Comparison of ENCODE assay signal across 19 cellular contexts in the genomic region with DNA sequence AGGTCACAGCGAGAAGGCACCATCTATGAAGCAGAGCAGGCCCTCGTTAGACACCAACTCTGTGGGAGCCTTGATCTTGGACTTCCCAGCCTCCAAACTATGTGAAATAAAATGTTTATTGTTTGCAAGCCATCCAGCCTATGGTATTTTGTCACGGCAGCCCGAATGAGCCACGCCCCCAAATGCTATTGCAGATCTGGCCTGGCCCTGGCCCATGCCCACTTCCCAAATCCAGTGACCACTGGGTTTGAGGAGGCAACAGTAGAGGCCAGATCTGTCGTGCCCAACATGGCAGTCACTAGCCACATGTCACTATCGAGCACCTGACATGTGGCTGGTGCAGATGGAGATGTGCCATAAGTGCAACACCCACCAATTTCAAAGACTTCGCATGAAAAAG. TPM values are rescaled to one million over a fixed set of nuclear protein-coding genes. Genes with fewer than 3 reads are reported as not detected.
A peak's percentile ranks its signal among the peaks of the same experiment; 100 is the strongest.
DNase-seq lines count a peak whose midpoint lies in the region; ATAC-seq and TF ChIP-seq lines count a peak whose summit lies in the region.
"Had no signal": no experiment of that assay in that cellular context is flagged by ENCODE, and none has a peak within 500 bp of the region (broad histone marks: within the 10 kb centered on the region; RNA-seq: fewer than 3 reads in every experiment).

No MANE protein-coding gene starts in this region.

- peaks cover 11 to 12% of the 10 kb centered on the region in 2 donors for H3K36me3 Mint-ChIP-seq in activated T-cell treated with anti-CD3 and anti-CD28 coated beads, Interleukin-2, amount 50 U/mL, for 72 hours (ENCODE audit: insufficient read depth in 2 of 2)
- peaks cover 19% of the 10 kb centered on the region for H3K36me3 Mint-ChIP-seq in activated naive CD8-positive, alpha-beta T cell treated with anti-CD3 and anti-CD28 coated beads, Interleukin-2, amount 50 U/mL, for 24 hours (ENCODE audit: low read depth)
- H3K36me3 Mint-ChIP-seq in stimulated activated effector memory CD8-positive, alpha-beta T cell treated with anti-CD3 and anti-CD28 coated beads, Interleukin-12 subunit alpha, Interleukin-12 subunit beta, amount 100 ng/mL, for 72 hours: peaks cover 95% of the 10 kb centered on the region

- H3K9ac ChIP-seq in OCI-LY1 (ENCODE audit: low read length): no peak overlapping the region

- H3K27ac ChIP-seq in OCI-LY1 (ENCODE audit: low read depth, low read length, poor library complexity, severe bottlenecking): peak overlapping the region; percentile 91
- H3K27ac ChIP-seq in lower lobe of right lung: no peak overlapping the region
- no peak overlapping the region for H3K27ac ChIP-seq in testis
- no peak overlapping the region for H3K27ac ChIP-seq in thyroid gland

- H3K27ac Mint-ChIP-seq in activated T-cell treated with anti-CD3 and anti-CD28 coated beads, Interleukin-2, amount 50 U/mL, for 72 hours: peak overlapping the region; percentile 76
- peak overlapping the region; percentile 95 for H3K27ac Mint-ChIP-seq in activated naive CD8-positive, alpha-beta T cell treated with anti-CD3 and anti-CD28 coated beads, Interleukin-2, amount 50 U/mL, for 24 hours
- peak overlapping the region; percentile 93 for H3K27ac Mint-ChIP-seq in stimulated activated effector memory CD8-positive, alpha-beta T cell treated with anti-CD3 and anti-CD28 coated beads, Interleukin-12 subunit alpha, Interleukin-12 subunit beta, amount 100 ng/mL, for 72 hours

- H3K4me1 Mint-ChIP-seq in activated T-cell treated with anti-CD3 and anti-CD28 coated beads, Interleukin-2, amount 50 U/mL, for 72 hours (ENCODE audit: low read depth): peaks cover 96% of the 10 kb centered on the region
- peaks cover 98% of the 10 kb centered on the region for H3K4me1 Mint-ChIP-seq in activated naive CD8-positive, alpha-beta T cell treated with anti-CD3 and anti-CD28 coated beads, Interleukin-2, amount 50 U/mL, for 24 hours
- peaks cover 90% of the 10 kb centered on the region for H3K4me1 Mint-ChIP-seq in stimulated activated effector memory CD8-positive, alpha-beta T cell treated with anti-CD3 and anti-CD28 coated beads, Interleukin-12 subunit alpha, Interleukin-12 subunit beta, amount 100 ng/mL, for 72 hours

- H3K9me2 ChIP-seq in OCI-LY1 (ENCODE audit: low read depth, low read length): no peaks in the 10 kb centered on the region

- no peaks in the 10 kb centered on the region for H4K20me1 ChIP-seq in OCI-LY1 (ENCODE audit: insufficient read depth, low read length)

- 88 to 90% methylated on average over 8 of the region's 8 CpGs for WGBS in testis, 2 donors
- WGBS in thyroid gland, 2 donors: 89 to 94% methylated on average over 8 of the region's 8 CpGs

- DNase-seq in activated T-cell treated with anti-CD3 and anti-CD28 coated beads, Interleukin-2, amount 50 U/mL, for 72 hours: no peak
- no peak for DNase-seq in activated T-cell treated with anti-CD3 and anti-CD28 coated beads, Interleukin-2, amount 50 U/mL, for 48 hours
- no peak for DNase-seq in activated naive CD8-positive, alpha-beta T cell treated with anti-CD3 and anti-CD28 coated beads, Interleukin-2, amount 50 U/mL, for 24 hours
- DNase-seq in stimulated activated effector memory CD8-positive, alpha-beta T cell treated with anti-CD3 and anti-CD28 coated beads, Interleukin-12 subunit alpha, Interleukin-12 subunit beta, amount 100 ng/mL, for 72 hours (ENCODE audit: low spot score in 2 of 2): no peak
- DNase-seq in lower lobe of right lung (no peak), testis (no peak), thyroid gland (no peak)
- DNase-seq: activated CD4-positive, alpha-beta T cell treated with anti-CD3 and anti-CD28 coated beads for 1 hour; aorta; EL; midbrain; NCI-H187; stimulated activated CD4-positive, alpha-beta T cell treated with anti-CD3 and anti-CD28 coated beads, Interleukin-15, amount 100 ng/mL, for 24 hours had no signal

- 0 out of 2 replicates have a peak, but pooled peaks cover 6% of the 10 kb centered on the region for H3F3A ChIP-seq in OCI-LY1 (ENCODE audit: insufficient read depth, low read length)

- no peak for ATAC-seq in activated T-cell treated with anti-CD3 and anti-CD28 coated beads, Interleukin-2, amount 50 U/mL, for 72 hours (replicated peaks in 1 of 2)
- no peak for ATAC-seq in activated naive CD8-positive, alpha-beta T cell treated with anti-CD3 and anti-CD28 coated beads, Interleukin-2, amount 50 U/mL, for 24 hours
- no peak for ATAC-seq in stimulated activated effector memory CD8-positive, alpha-beta T cell treated with anti-CD3 and anti-CD28 coated beads, Interleukin-12 subunit alpha, Interleukin-12 subunit beta, amount 100 ng/mL, for 72 hours
- ATAC-seq in lower lobe of right lung: no peak
- ATAC-seq: Right ventricle myocardium inferior had no signal

- TF ChIP-seq CTCF in OCI-LY1 (IDR thresholded peaks at IDR 0.05; ENCODE audit: low read length): no peak
- no peak for TF ChIP-seq CTCF in lower lobe of right lung (IDR thresholded peaks at IDR 0.05)
- no peak for TF ChIP-seq CTCF in testis (IDR thresholded peaks at IDR 0.05)
- TF ChIP-seq CTCF in thyroid gland (IDR thresholded peaks at IDR 0.05): no peak

- TF ChIP-seq POLR2A in testis (IDR thresholded peaks at IDR 0.05) (no peak), thyroid gland (IDR thresholded peaks at IDR 0.05) (no peak)

- H3K4me1 ChIP-seq in OCI-LY1 (ENCODE audit: insufficient read depth, low read length, severe bottlenecking) (peaks cover 58% of the 10 kb centered on the region), lower lobe of right lung (peaks cover 83% of the 10 kb centered on the region), testis (peaks cover 19% of the 10 kb centered on the region), thyroid gland (no peaks in the 10 kb centered on the region)

- peaks cover 13% of the 10 kb centered on the region for H3K79me2 ChIP-seq in OCI-LY1 (ENCODE audit: insufficient read depth, low read length)

- no peak overlapping the region for H2AFZ ChIP-seq in OCI-LY1 (ENCODE audit: low read length)

- H3K4me3 ChIP-seq in OCI-LY1 (ENCODE audit: low read depth, low read length, poor library complexity, severe bottlenecking) (no peak overlapping the region), lower lobe of right lung (no peak overlapping the region), testis (no peak overlapping the region), thyroid gland (replicated peaks in 1 of 3) (no peak overlapping the region)
- H3K4me3 ChIP-seq: right atrium auricular region had no signal

- intact Hi-C loops in lower lobe of right lung (cut with DNase I): loop anchor here (10.0 kb wide), 1 partner anchor 62 kb away; no protein-coding TSS in a partner anchor
- intact Hi-C loops in testis (cut with DNase I; ENCODE audit: low total_unique reads): no loop called here
- intact Hi-C loops in thyroid gland (cut with DNase I): no loop called here

- H3K9me3 ChIP-seq in OCI-LY1 (ENCODE audit: low read length) (no peaks in the 10 kb centered on the region), lower lobe of right lung (no peaks in the 10 kb centered on the region), testis (no peaks in the 10 kb centered on the region), thyroid gland (no peaks in the 10 kb centered on the region)
- H3K9me3 ChIP-seq: right atrium auricular region had no signal

- H3K27me3 ChIP-seq in OCI-LY1 (ENCODE audit: insufficient read depth, low read length) (no peaks in the 10 kb centered on the region), lower lobe of right lung (ENCODE audit: low read depth) (no peaks in the 10 kb centered on the region), testis (no peaks in the 10 kb centered on the region), thyroid gland (no peaks in the 10 kb centered on the region)
- H3K27me3 ChIP-seq: right atrium auricular region had no signal

- H3K36me3 ChIP-seq in OCI-LY1 (ENCODE audit: insufficient read depth, low read length) (0 out of 2 replicates have a peak, but pooled peaks cover 6% of the 10 kb centered on the region), lower lobe of right lung (no peaks in the 10 kb centered on the region), testis (ENCODE audit: low read depth, missing control alignments) (no peaks in the 10 kb centered on the region), thyroid gland (no peaks in the 10 kb centered on the region)
- H3K36me3 ChIP-seq: right atrium auricular region had no signal

- H3K4me3 Mint-ChIP-seq in activated T-cell treated with anti-CD3 and anti-CD28 coated beads, Interleukin-2, amount 50 U/mL, for 72 hours: peak overlapping the region; percentile 72 to 97
- H3K4me3 Mint-ChIP-seq in activated naive CD8-positive, alpha-beta T cell treated with anti-CD3 and anti-CD28 coated beads, Interleukin-2, amount 50 U/mL, for 24 hours: no peak overlapping the region
- H3K4me3 Mint-ChIP-seq in stimulated activated effector memory CD8-positive, alpha-beta T cell treated with anti-CD3 and anti-CD28 coated beads, Interleukin-12 subunit alpha, Interleukin-12 subunit beta, amount 100 ng/mL, for 72 hours: peak overlapping the region; percentile 95

- no peaks in the 10 kb centered on the region for H3K27me3 Mint-ChIP-seq in activated T-cell treated with anti-CD3 and anti-CD28 coated beads, Interleukin-2, amount 50 U/mL, for 72 hours (ENCODE audit: low read depth)
- H3K27me3 Mint-ChIP-seq in activated naive CD8-positive, alpha-beta T cell treated with anti-CD3 and anti-CD28 coated beads, Interleukin-2, amount 50 U/mL, for 24 hours: peaks cover 1% of the 10 kb centered on the region

- H3K9me3 Mint-ChIP-seq in activated T-cell treated with anti-CD3 and anti-CD28 coated beads, Interleukin-2, amount 50 U/mL, for 72 hours: no peaks in the 10 kb centered on the region
- H3K9me3 Mint-ChIP-seq in activated naive CD8-positive, alpha-beta T cell treated with anti-CD3 and anti-CD28 coated beads, Interleukin-2, amount 50 U/mL, for 24 hours: no peaks in the 10 kb centered on the region
- no peaks in the 10 kb centered on the region for H3K9me3 Mint-ChIP-seq in stimulated activated effector memory CD8-positive, alpha-beta T cell treated with anti-CD3 and anti-CD28 coated beads, Interleukin-12 subunit alpha, Interleukin-12 subunit beta, amount 100 ng/mL, for 72 hours

- H3K4me2 ChIP-seq in OCI-LY1 (ENCODE audit: low read length): no peak overlapping the region

RNA-seq across cellular contexts. Expression of a gene that starts 10.8 kb away (rescaled TPM):
- 100 to 1,000 TPM; 126 to 134 TPM for total RNA-seq in activated T-cell treated with anti-CD3 and anti-CD28 coated beads, Interleukin-2, amount 50 U/mL, for 72 hours
- total RNA-seq in lower lobe of right lung: 72.5 TPM
- total RNA-seq in testis: 100 to 1,000 TPM; 142 to 148 TPM
- polyA plus RNA-seq in testis (ENCODE audit: insufficient read depth, low read depth, low replicate concordance): 48.8 TPM
- total RNA-seq in thyroid gland: 10 to 100 TPM in 1 of 4 donors, 1 to 10 TPM in 3; 5.5 to 11.6 (median 8.6) TPM

RNA-seq across cellular contexts. Expression of a gene that starts 16.7 kb away (rescaled TPM):
- total RNA-seq in activated T-cell treated with anti-CD3 and anti-CD28 coated beads, Interleukin-2, amount 50 U/mL, for 72 hours: not detected
- not detected for total RNA-seq in lower lobe of right lung
- 1 to 10 TPM; 5.5 to 5.7 TPM for total RNA-seq in testis
- polyA plus RNA-seq in testis (ENCODE audit: insufficient read depth, low read depth, low replicate concordance): 11.7 TPM
- total RNA-seq in thyroid gland: not detected
- total RNA-seq: aorta, cerebellum, kidney epithelial cell, MCF 10A, right atrium auricular region, Right ventricle myocardium inferior had no signal
- polyA plus RNA-seq: aorta had no signal
